ENCODE assay signal across 8 cellular contexts in genomic region chr2:94956797-94957391, GRCh38.
DNase-seq lines count a peak whose midpoint lies in the region; ATAC-seq and TF ChIP-seq lines count a peak whose summit lies in the region.

No MANE protein-coding gene starts in this region.

- H3K9me3 ChIP-seq in lower lobe of right lung: no peaks in the 10 kb centered on the region
- no peaks in the 10 kb centered on the region for H3K9me3 ChIP-seq in thoracic aorta
- H3K9me3 ChIP-seq in aorta (ENCODE audit: control insufficient read depth, low read length): no peaks in the 10 kb centered on the region

- ATAC-seq in GM18907 (IDR thresholded peaks at IDR 0.05; ENCODE audit: unreplicated experiment): peak; percentile 80
- peak in 1 of 2 donors; percentile 57 for ATAC-seq in lower lobe of right lung
- ATAC-seq in thoracic aorta (ENCODE audit: insufficient number of reproducible peaks, low FRiP score, low read depth): no peak
- no peak for ATAC-seq in aorta (ENCODE audit: low FRiP score)

- H3K36me3 ChIP-seq in lower lobe of right lung: no peaks in the 10 kb centered on the region
- no peaks in the 10 kb centered on the region for H3K36me3 ChIP-seq in thoracic aorta
- no peaks in the 10 kb centered on the region for H3K36me3 ChIP-seq in aorta (ENCODE audit: control insufficient read depth in 1 of 2, insufficient read depth in 2 of 2, low read length in 1 of 2)

- DNase-seq in CD1c-positive myeloid dendritic cell (ENCODE audit: extremely low spot score) (peak; percentile 29), HK-2 (ENCODE audit: unreplicated experiment) (peak; percentile 37), SKM-1 (lab: John Stamatoyannopoulos, UW; ENCODE audit: unreplicated experiment) (peak; percentile 40), cardiac fibroblast (ENCODE audit: low read depth in 2 of 2) (peak; percentile 44 to 46), lower lobe of right lung (no peak), thoracic aorta (ENCODE audit: low spot score) (no peak), aorta (no peak)

- peak; percentile 88 for TF ChIP-seq CTCF in cardiac fibroblast (IDR thresholded peaks at IDR 0.05; ENCODE audit: low read depth, low read length)
- TF ChIP-seq CTCF in lower lobe of right lung (IDR thresholded peaks at IDR 0.05): peak; percentile 80
- TF ChIP-seq CTCF in thoracic aorta (IDR thresholded peaks at IDR 0.05): peak; percentile 74

- H3K27ac ChIP-seq in lower lobe of right lung (no peak overlapping the region), thoracic aorta (no peak overlapping the region), aorta (ENCODE audit: low read depth in 1 of 2, low read length in 2 of 2) (no peak overlapping the region)

- intact Hi-C loops in lower lobe of right lung (cut with DNase I): no loop called here
- intact Hi-C loops in aorta (cut with DNase I): no loop called here

- 8 to 11% methylated on average over 6 of the region's 6 CpGs for WGBS in aorta, 2 donors

- no peak overlapping the region for H3K4me3 ChIP-seq in cardiac fibroblast (replicated peaks in 1 of 2; ENCODE audit: low read depth in 2 of 2, low read length in 2 of 2)
- no peak overlapping the region for H3K4me3 ChIP-seq in lower lobe of right lung
- H3K4me3 ChIP-seq in thoracic aorta: no peak overlapping the region
- no peak overlapping the region for H3K4me3 ChIP-seq in aorta (ENCODE audit: low read length in 2 of 2)

- H3K27me3 ChIP-seq in lower lobe of right lung (ENCODE audit: low read depth) (peaks cover 4% of the 10 kb centered on the region), thoracic aorta (replicated peaks; ENCODE audit: insufficient read depth) (no peaks in the 10 kb centered on the region), aorta (ENCODE audit: control insufficient read depth in 1 of 2, insufficient read depth in 2 of 2, low read length in 1 of 2) (peaks cover 0 to 2% of the 10 kb centered on the region in 2 donors)

- no peaks in the 10 kb centered on the region for H3K4me1 ChIP-seq in lower lobe of right lung
- H3K4me1 ChIP-seq in thoracic aorta (ENCODE audit: control insufficient read depth in 1 of 2, low read depth in 2 of 2): no peaks in the 10 kb centered on the region
- no peaks in the 10 kb centered on the region for H3K4me1 ChIP-seq in aorta (ENCODE audit: control insufficient read depth in 1 of 2, insufficient read depth in 2 of 2, low read length in 2 of 2)

Comparison
In these comparisons a context has a peak if more than half of its experiments do, and no peak if none do; other contexts are left out.
1. DNase-seq: peak in CD1c-positive myeloid dendritic cell (single experiment), HK-2 (single experiment), SKM-1 (single experiment) and cardiac fibroblast (2 of 2); none in lower lobe of right lung (single experiment), thoracic aorta (single experiment) and aorta (0 of 2).
2. Peak in every context shown above with its lines, with median percentiles within 50 percentile points of each other: CTCF ChIP-seq.